1 cellular context compared by ENCODE assay signal in genomic region chr10:70672165-70672992, GRCh38.
TF ChIP-seq lines count a peak whose summit lies in the region.

ADAMTS14 (plus strand) TSS chr10:70672506; CDS start chr10:70672803, 297 bp downstream.

TF ChIP-seq in K562, 482 proteins besides CTCF, POLR2A, EP300 and RAD21 (continued from another document and continues in another):
- no peak; the same call in 1 of the 2 replicates for TF ChIP-seq ARID4B (CRISPR knock-in tag; IDR thresholded peaks at IDR 0.05)
- TF ChIP-seq ZBTB12 (CRISPR knock-in tag; IDR thresholded peaks at IDR 0.05): no peak
- no peak for TF ChIP-seq DDX20 (tag; IDR thresholded peaks at IDR 0.05; ENCODE audit: low read depth)
- peak; percentile 51 for TF ChIP-seq FIP1L1 (IDR thresholded peaks at IDR 0.05; ENCODE audit: low read depth, low read length, poor library complexity, severe bottlenecking)
- 0 out of 2 replicates have a peak, but pooled peaks have one; percentile 58 for TF ChIP-seq NFRKB (IDR thresholded peaks at IDR 0.05; ENCODE audit: low read depth)
- no peak for TF ChIP-seq SIX5 (IDR thresholded peaks at IDR 0.05; ENCODE audit: borderline replicate concordance in 1 of 2, insufficient read depth in 1 of 2, low read depth in 1 of 2, low read length in 2 of 2)
- TF ChIP-seq XRCC4 (IDR thresholded peaks at IDR 0.05; ENCODE audit: extremely low read depth, insufficient read depth, insufficient read length): no peak
- TF ChIP-seq ZNF507 (tag; conservative IDR thresholded peaks at IDR 0.05): 0 out of 2 replicates have a peak, but pooled peaks have one; percentile 20
- no peak for TF ChIP-seq ZNF436 (CRISPR knock-in tag; IDR thresholded peaks at IDR 0.05)
- TF ChIP-seq ZNF76 (CRISPR knock-in tag; IDR thresholded peaks at IDR 0.05; ENCODE audit: borderline replicate concordance): 0 out of 2 replicates have a peak, but pooled peaks have one; percentile 22
- no peak; a peak in 1 of 4 replicates for TF ChIP-seq KDM4B (IDR thresholded peaks at IDR 0.05; ENCODE audit: borderline replicate concordance in 2 of 2, low read depth in 1 of 2)
- TF ChIP-seq ATF3 (IDR thresholded peaks at IDR 0.05): no peak
- no peak for TF ChIP-seq ATF3 (CRISPR knock-in tag; conservative IDR thresholded peaks at IDR 0.05)
- no peak for TF ChIP-seq ZC3H8 (IDR thresholded peaks at IDR 0.05)
- peak; percentile 37 for TF ChIP-seq SMARCB1 (IDR thresholded peaks at IDR 0.05; ENCODE audit: insufficient read length, low read depth)
- TF ChIP-seq, protein P1, sequence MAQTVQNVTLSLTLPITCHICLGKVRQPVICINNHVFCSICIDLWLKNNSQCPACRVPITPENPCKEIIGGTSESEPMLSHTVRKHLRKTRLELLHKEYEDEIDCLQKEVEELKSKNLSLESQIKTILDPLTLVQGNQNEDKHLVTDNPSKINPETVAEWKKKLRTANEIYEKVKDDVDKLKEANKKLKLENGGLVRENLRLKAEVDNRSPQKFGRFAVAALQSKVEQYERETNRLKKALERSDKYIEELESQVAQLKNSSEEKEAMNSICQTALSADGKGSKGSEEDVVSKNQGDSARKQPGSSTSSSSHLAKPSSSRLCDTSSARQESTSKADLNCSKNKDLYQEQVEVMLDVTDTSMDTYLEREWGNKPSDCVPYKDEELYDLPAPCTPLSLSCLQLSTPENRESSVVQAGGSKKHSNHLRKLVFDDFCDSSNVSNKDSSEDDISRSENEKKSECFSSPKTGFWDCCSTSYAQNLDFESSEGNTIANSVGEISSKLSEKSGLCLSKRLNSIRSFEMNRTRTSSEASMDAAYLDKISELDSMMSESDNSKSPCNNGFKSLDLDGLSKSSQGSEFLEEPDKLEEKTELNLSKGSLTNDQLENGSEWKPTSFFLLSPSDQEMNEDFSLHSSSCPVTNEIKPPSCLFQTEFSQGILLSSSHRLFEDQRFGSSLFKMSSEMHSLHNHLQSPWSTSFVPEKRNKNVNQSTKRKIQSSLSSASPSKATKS (CRISPR knock-in tag; IDR thresholded peaks at IDR 0.05): no peak
- no peak for TF ChIP-seq NR0B1 (IDR thresholded peaks at IDR 0.05; ENCODE audit: partially characterized antibody)
- TF ChIP-seq PPARD (CRISPR knock-in tag; IDR thresholded peaks at IDR 0.05): no peak
- no peak for TF ChIP-seq NR2C2 (CRISPR knock-in tag; IDR thresholded peaks at IDR 0.05)
- TF ChIP-seq NR2C2 (tag; IDR thresholded peaks at IDR 0.05): no peak
- no peak for TF ChIP-seq RFX1 (IDR thresholded peaks at IDR 0.05)
- peak; percentile 83 for TF ChIP-seq POLR2G (IDR thresholded peaks at IDR 0.05; ENCODE audit: low read depth, low read length)
- TF ChIP-seq ZFP36 (IDR thresholded peaks at IDR 0.05; ENCODE audit: low read depth, low read length, partially characterized antibody): no peak
- no peak for TF ChIP-seq FOXA1 (IDR thresholded peaks at IDR 0.05; ENCODE audit: borderline replicate concordance)
- TF ChIP-seq, protein P2, sequence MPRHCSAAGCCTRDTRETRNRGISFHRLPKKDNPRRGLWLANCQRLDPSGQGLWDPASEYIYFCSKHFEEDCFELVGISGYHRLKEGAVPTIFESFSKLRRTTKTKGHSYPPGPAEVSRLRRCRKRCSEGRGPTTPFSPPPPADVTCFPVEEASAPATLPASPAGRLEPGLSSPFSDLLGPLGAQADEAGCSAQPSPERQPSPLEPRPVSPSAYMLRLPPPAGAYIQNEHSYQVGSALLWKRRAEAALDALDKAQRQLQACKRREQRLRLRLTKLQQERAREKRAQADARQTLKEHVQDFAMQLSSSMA (CRISPR knock-in tag; IDR thresholded peaks at IDR 0.05): peak; percentile 89
- peak; percentile 81 for TF ChIP-seq RBFOX2 (IDR thresholded peaks at IDR 0.05; ENCODE audit: low read depth, low read length)
- no peak for TF ChIP-seq ARNT (IDR thresholded peaks at IDR 0.05)
- TF ChIP-seq PHB2 (IDR thresholded peaks at IDR 0.05; ENCODE audit: low read depth): no peak
- no peak for TF ChIP-seq TAF15 (IDR thresholded peaks at IDR 0.05; ENCODE audit: low read depth, low read length)
- no peak for TF ChIP-seq MECOM (CRISPR knock-in tag; IDR thresholded peaks at IDR 0.05)
- no peak for TF ChIP-seq ZNF695 (CRISPR knock-in tag; IDR thresholded peaks at IDR 0.05)
- 0 out of 2 replicates have a peak, but pooled peaks have one; percentile 38 for TF ChIP-seq E2F3 (CRISPR knock-in tag; IDR thresholded peaks at IDR 0.05)
- no peak for TF ChIP-seq HDAC2 (IDR thresholded peaks at IDR 0.05)
- TF ChIP-seq FOXK1 (CRISPR knock-in tag; IDR thresholded peaks at IDR 0.05; ENCODE audit: borderline replicate concordance): 0 out of 2 replicates have a peak, but pooled peaks have one; percentile 2
- no peak for TF ChIP-seq U2AF1 (optimal IDR thresholded peaks at IDR 0.05; ENCODE audit: low read depth, low read length)
- TF ChIP-seq C11orf30 (IDR thresholded peaks at IDR 0.05; ENCODE audit: low read depth): no peak
- 0 out of 2 replicates have a peak, but pooled peaks have one; percentile 43 for TF ChIP-seq TCFL5 (CRISPR knock-in tag; conservative IDR thresholded peaks at IDR 0.05)
- TF ChIP-seq RBBP5 (IDR thresholded peaks at IDR 0.05; ENCODE audit: borderline replicate concordance, insufficient read depth, low read length, poor library complexity, severe bottlenecking): peak; percentile 70
- TF ChIP-seq FOXM1 (IDR thresholded peaks at IDR 0.05; ENCODE audit: low read depth): no peak
- TF ChIP-seq FOXM1 (CRISPR knock-in tag; IDR thresholded peaks at IDR 0.05; ENCODE audit: low read depth): no peak
- no peak for TF ChIP-seq GABPA (tag; conservative IDR thresholded peaks at IDR 0.05; ENCODE audit: low read depth)
- TF ChIP-seq CLOCK (CRISPR knock-in tag; IDR thresholded peaks at IDR 0.05; ENCODE audit: borderline replicate concordance): no peak
- no peak for TF ChIP-seq BMI1 (IDR thresholded peaks at IDR 0.05; ENCODE audit: low read length)
- TF ChIP-seq SP1 (CRISPR knock-in tag; IDR thresholded peaks at IDR 0.05): no peak; the same call in 1 of the 2 replicates
- no peak for TF ChIP-seq NR2F6 (CRISPR knock-in tag; IDR thresholded peaks at IDR 0.05)
- TF ChIP-seq ZBTB33 (CRISPR knock-in tag; IDR thresholded peaks at IDR 0.05): no peak
- TF ChIP-seq U2AF2 (optimal IDR thresholded peaks at IDR 0.05; ENCODE audit: low read depth, low read length): no peak
- TF ChIP-seq SMAD4 (CRISPR knock-in tag; conservative IDR thresholded peaks at IDR 0.05): peak; percentile 75
- no peak for TF ChIP-seq POLR2AphosphoS5 (IDR thresholded peaks at IDR 0.05; ENCODE audit: control insufficient read depth, insufficient read depth, low read depth, low read length)
- no peak for TF ChIP-seq XRCC3 (IDR thresholded peaks at IDR 0.05)
- TF ChIP-seq, protein P3, sequence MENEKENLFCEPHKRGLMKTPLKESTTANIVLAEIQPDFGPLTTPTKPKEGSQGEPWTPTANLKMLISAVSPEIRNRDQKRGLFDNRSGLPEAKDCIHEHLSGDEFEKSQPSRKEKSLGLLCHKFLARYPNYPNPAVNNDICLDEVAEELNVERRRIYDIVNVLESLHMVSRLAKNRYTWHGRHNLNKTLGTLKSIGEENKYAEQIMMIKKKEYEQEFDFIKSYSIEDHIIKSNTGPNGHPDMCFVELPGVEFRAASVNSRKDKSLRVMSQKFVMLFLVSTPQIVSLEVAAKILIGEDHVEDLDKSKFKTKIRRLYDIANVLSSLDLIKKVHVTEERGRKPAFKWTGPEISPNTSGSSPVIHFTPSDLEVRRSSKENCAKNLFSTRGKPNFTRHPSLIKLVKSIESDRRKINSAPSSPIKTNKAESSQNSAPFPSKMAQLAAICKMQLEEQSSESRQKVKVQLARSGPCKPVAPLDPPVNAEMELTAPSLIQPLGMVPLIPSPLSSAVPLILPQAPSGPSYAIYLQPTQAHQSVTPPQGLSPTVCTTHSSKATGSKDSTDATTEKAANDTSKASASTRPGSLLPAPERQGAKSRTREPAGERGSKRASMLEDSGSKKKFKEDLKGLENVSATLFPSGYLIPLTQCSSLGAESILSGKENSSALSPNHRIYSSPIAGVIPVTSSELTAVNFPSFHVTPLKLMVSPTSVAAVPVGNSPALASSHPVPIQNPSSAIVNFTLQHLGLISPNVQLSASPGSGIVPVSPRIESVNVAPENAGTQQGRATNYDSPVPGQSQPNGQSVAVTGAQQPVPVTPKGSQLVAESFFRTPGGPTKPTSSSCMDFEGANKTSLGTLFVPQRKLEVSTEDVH (IDR thresholded peaks at IDR 0.05; ENCODE audit: low read depth, partially characterized antibody): no peak
- TF ChIP-seq ZNF282 (CRISPR knock-in tag; IDR thresholded peaks at IDR 0.05): no peak
